9 cellular contexts compared by ENCODE assay signal in genomic region chr17:45146166-45146565, GRCh38. TPM values are rescaled to one million over a fixed set of nuclear protein-coding genes. Genes with fewer than 3 reads are reported as not detected.
A peak's percentile ranks its signal among the peaks of the same experiment; 100 is the strongest.
DNase-seq lines count a peak whose midpoint lies in the region; ATAC-seq, FAIRE-seq and TF ChIP-seq lines count a peak whose summit lies in the region.
"Had no signal": no experiment of that assay in that cellular context is flagged by ENCODE, and none has a peak within 500 bp of the region (broad histone marks: within the 10 kb centered on the region; RNA-seq: fewer than 3 reads in every experiment).

No MANE protein-coding gene starts in this region.

- no peak for TF ChIP-seq CTCF in heart left ventricle (IDR thresholded peaks at IDR 0.05)
- TF ChIP-seq CTCF in chondrocyte (IDR thresholded peaks at IDR 0.05), result no peak
- no peak for TF ChIP-seq CTCF in nephron progenitor cell (IDR thresholded peaks at IDR 0.05)

- H3K27me3 ChIP-seq in heart left ventricle (no peaks in the 10 kb centered on the region), aorta (ENCODE audit: control insufficient read depth in 1 of 2, insufficient read depth in 2 of 2, low read length in 1 of 2) (peaks cover 0 to 2% of the 10 kb centered on the region in 2 donors)

- H3K4me1 ChIP-seq in heart left ventricle, result peaks cover 0 to 50% (median 30%) of the 10 kb centered on the region in 12 donors
- no peaks in the 10 kb centered on the region for H3K4me1 ChIP-seq in aorta (ENCODE audit: control insufficient read depth in 1 of 2, insufficient read depth in 2 of 2, low read length in 2 of 2)

- WGBS in heart left ventricle, 4 donors, result 87 to 92% (median 88%) methylated on average over 10 of the region's 10 CpGs
- WGBS in aorta, 2 donors, result 75 to 80% methylated on average over 10 of the region's 10 CpGs

- no peaks in the 10 kb centered on the region for H3K36me3 ChIP-seq in heart left ventricle
- H3K36me3 ChIP-seq in aorta (ENCODE audit: control insufficient read depth in 1 of 2, insufficient read depth in 2 of 2, low read length in 1 of 2), result no peaks in the 10 kb centered on the region

- no peak for FAIRE-seq in frontal cortex (lab: Jason Lieb, UNC)

- H3K27me3 Mint-ChIP-seq in chondrocyte (ENCODE audit: low read depth) (no peaks in the 10 kb centered on the region), nephron progenitor cell (ENCODE audit: low read depth, poor library complexity) (peaks cover 9% of the 10 kb centered on the region)

- TF ChIP-seq POLR2A in heart left ventricle (IDR thresholded peaks at IDR 0.05), result no peak

- DNase-seq in heart left ventricle (no peak), left cardiac atrium (no peak), chondrocyte (ENCODE audit: low spot score) (peak; percentile 64), nephron progenitor cell (no peak), aorta (peak; percentile 47 to 70), frontal cortex (ENCODE audit: low spot score in 2 of 2) (no peak), nucleus accumbens (lab: John Stamatoyannopoulos, UW) (no peak)
- DNase-seq: NCI-H524 treated with DMSO at 0.1 percent for 48 hours had no signal

- H3K4me3 Mint-ChIP-seq in chondrocyte (ENCODE audit: unreplicated experiment) (peak overlapping the region; percentile 89), nephron progenitor cell (peak overlapping the region; percentile 100)

- H3K27ac ChIP-seq in heart left ventricle (peak overlapping the region; percentile 93 to 100 (median 99)), aorta (ENCODE audit: low read depth in 1 of 2, low read length in 2 of 2) (no peak overlapping the region)

- ATAC-seq in heart left ventricle (no peak), left cardiac atrium (no peak), aorta (ENCODE audit: low FRiP score) (no peak), GM21515 (IDR thresholded peaks at IDR 0.05; ENCODE audit: unreplicated experiment) (no peak)

- H3K4me1 Mint-ChIP-seq in chondrocyte (ENCODE audit: low read depth), result peaks cover 20% of the 10 kb centered on the region
- peaks cover 49% of the 10 kb centered on the region for H3K4me1 Mint-ChIP-seq in nephron progenitor cell

- H3K36me3 Mint-ChIP-seq in chondrocyte (ENCODE audit: low read depth) (peaks cover 4% of the 10 kb centered on the region), nephron progenitor cell (ENCODE audit: low read depth) (peaks cover under 1% of the 10 kb centered on the region)

- no peaks in the 10 kb centered on the region for H3K9me3 Mint-ChIP-seq in chondrocyte (ENCODE audit: low read depth)
- H3K9me3 Mint-ChIP-seq in nephron progenitor cell, result no peaks in the 10 kb centered on the region

- no peaks in the 10 kb centered on the region for H3K9me3 ChIP-seq in heart left ventricle
- H3K9me3 ChIP-seq in aorta (ENCODE audit: control insufficient read depth, low read length), result no peaks in the 10 kb centered on the region

- intact Hi-C loops in heart left ventricle (cut with DNase I), result loop anchor here in 1 of 10 donors (5.0 kb wide), 1 partner anchor 51 kb away; no protein-coding TSS in a partner anchor
- intact Hi-C loops in left cardiac atrium (cut with DNase I), result no loop called here
- intact Hi-C loops in aorta (cut with DNase I), result loop anchor here in 1 of 2 donors (10.0 kb wide), 1 partner anchor 169 kb away; the partner anchor contains the start of gene MAP3K14

- H3K4me3 ChIP-seq in heart left ventricle (no peak overlapping the region), aorta (ENCODE audit: low read length in 2 of 2) (no peak overlapping the region)

- H3K27ac Mint-ChIP-seq in chondrocyte (ENCODE audit: unreplicated experiment), result no peak overlapping the region
- H3K27ac Mint-ChIP-seq in nephron progenitor cell, result peak overlapping the region; percentile 66

RNA-seq across cellular contexts. Expression of gene HEXIM1, which starts 2.1 kb away (rescaled TPM):
- 10 to 100 TPM; 14.4 to 28.7 (median 22.5) TPM for total RNA-seq in heart left ventricle
- 10 to 100 TPM; 11.9 to 12.4 TPM for polyA plus RNA-seq in heart left ventricle
- 10 to 100 TPM; 27.8 to 31.7 TPM for total RNA-seq in left cardiac atrium
- total RNA-seq in chondrocyte, result 35.9 to 41.0 TPM (median 36.4 TPM) in 3 replicates
- 10 to 100 TPM; 48.7 to 64.0 TPM for total RNA-seq in aorta
- polyA plus RNA-seq in aorta, result 10 to 100 TPM; 40.8 to 62.6 TPM
- total RNA-seq in frontal cortex, result 8.6 TPM

RNA-seq across cellular contexts. Expression of gene ACBD4, which starts 10.7 kb away (rescaled TPM):
- total RNA-seq in heart left ventricle (1 to 10 TPM; 4.1 to 9.8 (median 6.3) TPM), left cardiac atrium (1 to 10 TPM; 8.4 to 8.7 TPM), chondrocyte (4.7 to 6.8 TPM (median 5.6 TPM) in 3 replicates), aorta (10 to 100 TPM; 16.1 to 23.4 TPM), frontal cortex (2.4 TPM)
- polyA plus RNA-seq in heart left ventricle (1 to 10 TPM; 3.3 to 8.8 TPM), aorta (10 to 100 TPM; 68.6 to 69.7 TPM)

RNA-seq across cellular contexts. Expression of gene PLCD3, which starts 13.9 kb away (rescaled TPM):
- total RNA-seq in heart left ventricle, result 100 to 1,000 TPM; 102 to 207 (median 123) TPM
- 100 to 1,000 TPM in 1 of 2 donors, 10 to 100 TPM in 1; 92.8 to 105 TPM for polyA plus RNA-seq in heart left ventricle
- total RNA-seq in left cardiac atrium, result 100 to 1,000 TPM in 1 of 2 donors, 10 to 100 TPM in 1; 92.1 to 132 TPM
- 123 to 135 TPM (median 128 TPM) in 3 replicates for total RNA-seq in chondrocyte
- total RNA-seq in aorta, result 10 to 100 TPM; 94.6 to 97.4 TPM
- polyA plus RNA-seq in aorta, result 10 to 100 TPM; 22.8 to 93.8 TPM
- total RNA-seq in frontal cortex, result 0.82 TPM

RNA-seq across cellular contexts. Expression of gene HEXIM2, which starts 15.5 kb away (rescaled TPM):
- total RNA-seq in heart left ventricle (1 to 10 TPM; 3.9 to 7.5 (median 5.7) TPM), left cardiac atrium (1 to 10 TPM; 4.2 to 4.4 TPM), chondrocyte (3.7 to 7.9 TPM (median 6.4 TPM) in 3 replicates), aorta (1 to 10 TPM; 2.7 to 6.0 TPM), frontal cortex (8.2 TPM)
- polyA plus RNA-seq in heart left ventricle (1 to 10 TPM; 3.4 to 6.4 TPM), aorta (1 to 10 TPM; 4.4 to 10.0 TPM)

Comparison
In these comparisons a context has a peak if more than half of its experiments do, and no peak if none do; other contexts are left out.
1. DNase-seq: peak in chondrocyte (single experiment) and aorta (2 of 2); none in heart left ventricle (0 of 5), left cardiac atrium (single experiment), nephron progenitor cell (single experiment), frontal cortex (0 of 2) and nucleus accumbens (0 of 56).
2. H3K27ac ChIP-seq: peak in heart left ventricle (12 of 12); none in aorta (0 of 2).
3. RNA of gene PLCD3, which starts 13.9 kb away (total RNA-seq): 92.1 to 132 TPM in left cardiac atrium, 123 to 135 TPM in chondrocyte, 102 to 207 TPM in heart left ventricle and 94.6 to 97.4 TPM in aorta; 0.82 TPM in frontal cortex (single experiment); every median in the first group is over 10 times any median in the second.